Comparison of ENCODE assay signal across 24 cellular contexts in genomic region chr3:151581046-151581445, GRCh38.
DNase-seq lines count a peak whose midpoint lies in the region; ATAC-seq and TF ChIP-seq lines count a peak whose summit lies in the region.
"Had no signal": no experiment of that assay in that cellular context is flagged by ENCODE, and none has a peak within 500 bp of the region (broad histone marks: within the 10 kb centered on the region; RNA-seq: fewer than 3 reads in every experiment).

No MANE protein-coding gene starts in this region.

- peaks cover 28% of the 10 kb centered on the region for H3K36me3 ChIP-seq in SK-N-MC (ENCODE audit: insufficient read depth, low read length)
- H3K36me3 ChIP-seq in suprapubic skin: no peaks in the 10 kb centered on the region
- H3K36me3 ChIP-seq: MG63, SJCRH30, upper lobe of left lung had no signal

- CTCF ChIA-PET in activated CD4-positive, alpha-beta T cell treated with anti-CD3 and anti-CD28 coated beads for 36 hours (lab: Charles Lee): no interaction called here

- no peaks in the 10 kb centered on the region for H3K36me3 Mint-ChIP-seq in activated CD4-positive, alpha-beta T cell treated with anti-CD3 and anti-CD28 coated beads for 36 hours (ENCODE audit: low read depth)
- H3K36me3 Mint-ChIP-seq: brain; natural killer cell treated with Interleukin-12 subunit alpha and Interleukin-12 subunit beta and Interleukin-15 and Interleukin-18, amount 100 ng/mL, for 72 hours; stimulated activated naive B cell treated with anti-CD40 and anti-IgM and Interleukin-4, amounts not matched to agents 10 μg/mL and 1 μg/mL and 100 μg/mL, for 72 hours had no signal

- H3K4me1 ChIP-seq in suprapubic skin: peaks cover 6% of the 10 kb centered on the region
- H3K4me1 ChIP-seq: psoas muscle, SJCRH30, upper lobe of left lung had no signal

- TF ChIP-seq POLR2A in suprapubic skin (IDR thresholded peaks at IDR 0.05): no peak

- POLR2A ChIA-PET in activated CD4-positive, alpha-beta T cell treated with anti-CD3 and anti-CD28 coated beads for 36 hours (lab: Charles Lee): no interaction called here

- TF ChIP-seq EP300 in suprapubic skin (IDR thresholded peaks at IDR 0.05): no peak

- H3K4me3 ChIP-seq in SK-N-MC: peak overlapping the region; percentile 73
- no peak overlapping the region for H3K4me3 ChIP-seq in suprapubic skin
- H3K4me3 ChIP-seq: dorsolateral prefrontal cortex, MG63, psoas muscle, SJCRH30, upper lobe of left lung had no signal

- H3K9me3 ChIP-seq in SK-N-MC (ENCODE audit: low read depth, low read length) (peaks cover 30% of the 10 kb centered on the region; the same call in 1 of the 2 replicates), suprapubic skin (no peaks in the 10 kb centered on the region)
- H3K9me3 ChIP-seq: psoas muscle, SJCRH30, upper lobe of left lung had no signal

- DNase-seq in NCI-H2107 treated with DMSO at 0.1 percent for 48 hours (lab: John Stamatoyannopoulos, UW; ENCODE audit: unreplicated experiment) (peak; percentile 73), NCI-H2107 (lab: John Stamatoyannopoulos, UW) (no peak), SK-N-MC (ENCODE audit: low read depth, low spot score) (peak; percentile 96), iris pigment epithelial cell (ENCODE audit: low read depth) (peak; percentile 44), suprapubic skin (ENCODE audit: low spot score in 2 of 2) (no peak)
- no peak for DNase-seq in stimulated activated CD4-positive, alpha-beta T cell treated with anti-CD3 and anti-CD28 coated beads, Interleukin-4, amount 100 ng/mL, for 1 hour
- DNase-seq in central memory CD4-positive, alpha-beta T cell: no peak
- no peak for DNase-seq in activated CD4-positive, alpha-beta T cell treated with anti-CD3 and anti-CD28 coated beads for 36 hours
- DNase-seq: 8988T; activated CD4-positive, alpha-beta T cell treated with anti-CD3 and anti-CD28 coated beads for 48 hours; activated CD8-positive, alpha-beta memory T cell treated with anti-CD3 and anti-CD28 coated beads, Interleukin-2, amount 50 U/mL, for 48 hours; CD4-positive, alpha-beta T cell; DMS53; dorsolateral prefrontal cortex; MG63; NCI-H2029; NCI-H526 treated with DMSO at 0.1 percent for 48 hours; psoas muscle; SJCRH30; stimulated activated naive B cell treated with anti-CD40 and anti-IgM and Interleukin-4, amounts not matched to agents 10 μg/mL and 1 μg/mL and 100 μg/mL, for 72 hours; T-helper 9 cell; upper lobe of left lung had no signal

- H3K27ac ChIP-seq in SK-N-MC (peak overlapping the region; percentile 100), suprapubic skin (peak overlapping the region; percentile 51)
- H3K27ac ChIP-seq: dorsolateral prefrontal cortex, psoas muscle, SJCRH30, upper lobe of left lung had no signal

- ATAC-seq in activated CD4-positive, alpha-beta T cell treated with anti-CD3 and anti-CD28 coated beads for 36 hours: no peak
- ATAC-seq: natural killer cell treated with Interleukin-12 subunit alpha and Interleukin-12 subunit beta and Interleukin-15 and Interleukin-18, amount 100 ng/mL, for 72 hours; psoas muscle; stimulated activated naive B cell treated with anti-CD40 and anti-IgM and Interleukin-4, amounts not matched to agents 10 μg/mL and 1 μg/mL and 100 μg/mL, for 72 hours had no signal

- no peak overlapping the region for H3K4me3 Mint-ChIP-seq in activated CD4-positive, alpha-beta T cell treated with anti-CD3 and anti-CD28 coated beads for 36 hours
- H3K4me3 Mint-ChIP-seq: brain; CD4-positive, alpha-beta T cell; natural killer cell treated with Interleukin-12 subunit alpha and Interleukin-12 subunit beta and Interleukin-15 and Interleukin-18, amount 100 ng/mL, for 72 hours; stimulated activated naive B cell treated with anti-CD40 and anti-IgM and Interleukin-4, amounts not matched to agents 10 μg/mL and 1 μg/mL and 100 μg/mL, for 72 hours had no signal

- no peaks in the 10 kb centered on the region for H3K4me1 Mint-ChIP-seq in activated CD4-positive, alpha-beta T cell treated with anti-CD3 and anti-CD28 coated beads for 36 hours

- intact Hi-C loops in activated CD4-positive, alpha-beta T cell treated with anti-CD3 and anti-CD28 coated beads for 36 hours (cut with DNase I, micrococcal nuclease): no loop called here

- peak overlapping the region; percentile 96 for H3K9ac ChIP-seq in SK-N-MC (ENCODE audit: insufficient read length)

- WGBS in suprapubic skin: 47% methylated on average over 3 of the region's 3 CpGs

- H3K27me3 ChIP-seq in suprapubic skin: no peaks in the 10 kb centered on the region
- H3K27me3 ChIP-seq: MG63, SJCRH30, upper lobe of left lung had no signal

- no peaks in the 10 kb centered on the region for H3K9me3 Mint-ChIP-seq in activated CD4-positive, alpha-beta T cell treated with anti-CD3 and anti-CD28 coated beads for 36 hours (ENCODE audit: low read depth)
- H3K9me3 Mint-ChIP-seq: natural killer cell treated with Interleukin-12 subunit alpha and Interleukin-12 subunit beta and Interleukin-15 and Interleukin-18, amount 100 ng/mL, for 72 hours had no signal

- no peak for TF ChIP-seq CTCF in suprapubic skin (IDR thresholded peaks at IDR 0.05)

- H3K27me3 Mint-ChIP-seq in activated CD4-positive, alpha-beta T cell treated with anti-CD3 and anti-CD28 coated beads for 36 hours: no peaks in the 10 kb centered on the region
- H3K27me3 Mint-ChIP-seq: brain; stimulated activated naive B cell treated with anti-CD40 and anti-IgM and Interleukin-4, amounts not matched to agents 10 μg/mL and 1 μg/mL and 100 μg/mL, for 72 hours had no signal

- H3K27ac Mint-ChIP-seq in activated CD4-positive, alpha-beta T cell treated with anti-CD3 and anti-CD28 coated beads for 36 hours: no peak overlapping the region
- H3K27ac Mint-ChIP-seq: CD4-positive, alpha-beta T cell; natural killer cell treated with Interleukin-12 subunit alpha and Interleukin-12 subunit beta and Interleukin-15 and Interleukin-18, amount 100 ng/mL, for 72 hours; stimulated activated naive B cell treated with anti-CD40 and anti-IgM and Interleukin-4, amounts not matched to agents 10 μg/mL and 1 μg/mL and 100 μg/mL, for 72 hours had no signal

Comparison
In these comparisons a context has a peak if more than half of its experiments do, and no peak if none do; other contexts are left out.
1. DNase-seq: peak in NCI-H2107 treated with DMSO at 0.1 percent for 48 hours (single experiment), SK-N-MC (single experiment) and iris pigment epithelial cell (single experiment); none in NCI-H2107 (single experiment), suprapubic skin (0 of 2), stimulated activated CD4-positive, alpha-beta T cell treated with anti-CD3 and anti-CD28 coated beads, Interleukin-4, amount 100 ng/mL, for 1 hour (single experiment), central memory CD4-positive, alpha-beta T cell (single experiment) and activated CD4-positive, alpha-beta T cell treated with anti-CD3 and anti-CD28 coated beads for 36 hours (single experiment).